ENCODE assay signal across 14 cellular contexts in the genomic region with DNA sequence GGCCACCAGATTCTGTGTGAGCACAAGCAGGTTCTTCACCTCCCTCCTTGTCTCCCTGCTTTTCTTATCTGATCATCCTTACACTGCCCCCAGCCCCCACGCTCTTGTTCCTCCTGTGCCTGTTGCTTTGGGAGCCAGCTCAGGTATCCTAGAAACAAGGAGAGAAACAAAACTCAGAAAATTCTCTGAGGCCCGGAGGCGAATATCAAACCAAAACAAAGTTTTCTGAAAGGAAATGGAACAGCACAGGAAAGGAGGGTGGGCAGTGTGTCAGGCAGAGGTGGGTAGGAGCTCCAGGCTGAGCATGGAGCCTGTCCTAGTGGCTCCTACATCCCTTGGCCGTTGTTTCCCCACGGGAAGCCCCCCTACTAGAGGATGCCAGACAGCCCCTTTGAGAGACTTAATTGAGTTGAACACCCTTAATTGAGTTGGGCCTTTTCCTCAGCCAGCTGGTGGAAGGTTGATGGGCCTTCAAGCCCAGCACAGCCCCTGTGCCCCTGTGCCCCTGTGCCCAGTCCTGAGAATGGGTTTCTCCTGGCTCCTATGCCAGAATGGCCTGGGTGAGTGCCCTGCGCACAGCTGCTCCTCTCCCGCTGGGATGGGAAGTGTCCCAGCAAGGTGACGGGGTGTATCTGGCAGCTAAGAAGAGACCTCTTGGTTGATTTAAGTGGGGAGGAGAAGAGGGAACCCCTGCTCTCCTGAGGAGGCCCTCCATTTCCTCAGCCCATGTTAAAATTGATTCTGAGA. TPM values are rescaled to one million over a fixed set of nuclear protein-coding genes. Genes with fewer than 3 reads are reported as not detected.
DNase-seq lines count a peak whose midpoint lies in the region; ATAC-seq and TF ChIP-seq lines count a peak whose summit lies in the region.
"Had no signal": no experiment of that assay in that cellular context is flagged by ENCODE, and none has a peak within 500 bp of the region (broad histone marks: within the 10 kb centered on the region; RNA-seq: fewer than 3 reads in every experiment).

No MANE protein-coding gene starts in this region.

- H3K27ac ChIP-seq in caudate nucleus (ENCODE audit: low read depth, low read length) (peak overlapping the region; percentile 44), muscle layer of duodenum (ENCODE audit: low read length) (peak overlapping the region; percentile 54), uterus (peak overlapping the region; percentile 59 to 62), spleen (no peak overlapping the region)
- H3K27ac ChIP-seq: upper lobe of left lung had no signal

- WGBS in spleen, 5 donors, result 62 to 75% (median 64%) methylated on average over 8 of the region's 8 CpGs

- H3K9me3 ChIP-seq in muscle layer of duodenum (ENCODE audit: control insufficient read depth in 1 of 2, low read length in 2 of 2), result no peaks in the 10 kb centered on the region
- H3K9me3 ChIP-seq in uterus, result no peaks in the 10 kb centered on the region
- H3K9me3 ChIP-seq in spleen, result no peaks in the 10 kb centered on the region
- H3K9me3 ChIP-seq: SK-N-SH, upper lobe of left lung had no signal

- no peak for DNase-seq in activated naive CD4-positive, alpha-beta T cell (lab: John Stamatoyannopoulos, UW)
- DNase-seq in caudate nucleus (lab: John Stamatoyannopoulos, UW) (no peak), uterus (no peak), COLO668 (lab: John Stamatoyannopoulos, UW; ENCODE audit: unreplicated experiment) (no peak), spleen (no peak)
- DNase-seq: activated CD4-positive, alpha-beta T cell treated with anti-CD3 and anti-CD28 coated beads, Interleukin-2, amount 50 U/mL, for 4 hours; amygdala; H9; NCI-H1417 treated with DMSO at 0.1 percent for 48 hours; SK-N-SH; upper lobe of left lung had no signal

- H3K27ac Mint-ChIP-seq in activated naive CD4-positive, alpha-beta T cell treated with anti-CD3 and anti-CD28 coated beads, Interleukin-2, amount 50 U/mL, for 24 hours, result peak overlapping the region; percentile 26

- H3K36me3 Mint-ChIP-seq in activated naive CD4-positive, alpha-beta T cell treated with anti-CD3 and anti-CD28 coated beads, Interleukin-2, amount 50 U/mL, for 24 hours, result peaks cover 5% of the 10 kb centered on the region

- no peaks in the 10 kb centered on the region for H3K27me3 ChIP-seq in muscle layer of duodenum (ENCODE audit: low read depth, low read length)
- no peaks in the 10 kb centered on the region for H3K27me3 ChIP-seq in uterus
- no peaks in the 10 kb centered on the region for H3K27me3 ChIP-seq in spleen (replicated peaks in 1 of 7)
- H3K27me3 ChIP-seq: upper lobe of left lung had no signal

- peaks cover 0 to 10% of the 10 kb centered on the region in 2 donors for H3K36me3 ChIP-seq in muscle layer of duodenum (ENCODE audit: control insufficient read depth in 1 of 2, insufficient read depth in 2 of 2, low read length in 2 of 2)
- H3K36me3 ChIP-seq in uterus, result no peaks in the 10 kb centered on the region
- peaks cover 0 to 50% (median 18%) of the 10 kb centered on the region in 6 donors for H3K36me3 ChIP-seq in spleen

- H3K4me3 Mint-ChIP-seq in activated naive CD4-positive, alpha-beta T cell treated with anti-CD3 and anti-CD28 coated beads, Interleukin-2, amount 50 U/mL, for 24 hours, result no peak overlapping the region
- H3K4me3 Mint-ChIP-seq: H9 had no signal

- H3K4me1 Mint-ChIP-seq in activated naive CD4-positive, alpha-beta T cell treated with anti-CD3 and anti-CD28 coated beads, Interleukin-2, amount 50 U/mL, for 24 hours, result peaks cover 8% of the 10 kb centered on the region

- intact Hi-C loops in uterus (cut with DNase I; ENCODE audit: low total_unique reads) (no loop called here), spleen (cut with DNase I; ENCODE audit: low total_unique reads) (no loop called here)

- TF ChIP-seq CTCF in uterus (IDR thresholded peaks at IDR 0.05) (no peak), spleen (IDR thresholded peaks at IDR 0.05 in 8 of 11, conservative IDR thresholded peaks at IDR 0.05 in 3 of 11) (no peak)

- H3K9me3 Mint-ChIP-seq in activated naive CD4-positive, alpha-beta T cell treated with anti-CD3 and anti-CD28 coated beads, Interleukin-2, amount 50 U/mL, for 24 hours, result no peaks in the 10 kb centered on the region
- H3K9me3 Mint-ChIP-seq: H9 had no signal

- no peaks in the 10 kb centered on the region for H3K27me3 Mint-ChIP-seq in activated naive CD4-positive, alpha-beta T cell treated with anti-CD3 and anti-CD28 coated beads, Interleukin-2, amount 50 U/mL, for 24 hours

- no peak for ATAC-seq in HG02759 (IDR thresholded peaks at IDR 0.05; ENCODE audit: unreplicated experiment)

- TF ChIP-seq POLR2A in uterus (IDR thresholded peaks at IDR 0.05), result no peak
- no peak for TF ChIP-seq POLR2A in spleen (IDR thresholded peaks at IDR 0.05)

- peaks cover 0 to 29% of the 10 kb centered on the region in 2 donors for H3K4me1 ChIP-seq in muscle layer of duodenum (ENCODE audit: control insufficient read depth in 1 of 2, insufficient read depth in 2 of 2, low read length in 2 of 2)
- H3K4me1 ChIP-seq in uterus, result no peaks in the 10 kb centered on the region
- peaks cover 0 to 11% (median 0%) of the 10 kb centered on the region in 6 donors for H3K4me1 ChIP-seq in spleen
- H3K4me1 ChIP-seq: upper lobe of left lung had no signal

- no peak overlapping the region for H3K4me3 ChIP-seq in muscle layer of duodenum (ENCODE audit: low read depth in 1 of 2, low read length in 2 of 2)
- no peak overlapping the region for H3K4me3 ChIP-seq in uterus
- no peak overlapping the region for H3K4me3 ChIP-seq in spleen
- H3K4me3 ChIP-seq: upper lobe of left lung had no signal

RNA-seq across cellular contexts. Expression of gene JMJD7, which starts 22.8 kb away (rescaled TPM):
- 10 to 100 TPM in 2 of 4 donors, 1 to 10 TPM in 1, under 1 TPM in 1; 0.59 to 27.2 (median 9.8) TPM for total RNA-seq in uterus
- 10 to 100 TPM in 5 of 7 donors, 1 to 10 TPM in 2; 3.2 to 20.1 (median 13.0) TPM for total RNA-seq in spleen
- polyA plus RNA-seq in spleen, result 10 to 100 TPM in 1 of 3 donors, 1 to 10 TPM in 2; 5.2 to 10.9 (median 8.6) TPM

RNA-seq across cellular contexts. Expression of gene MAPKBP1, which starts 30.8 kb away (rescaled TPM):
- total RNA-seq in uterus (10 to 100 TPM in 3 of 4 donors, 1 to 10 TPM in 1; 5.9 to 56.2 (median 23.5) TPM), spleen (10 to 100 TPM; 19.9 to 44.5 (median 37.4) TPM)
- 10 to 100 TPM in 2 of 3 donors, 1 to 10 TPM in 1; 2.4 to 16.6 (median 12.5) TPM for polyA plus RNA-seq in spleen

RNA-seq across cellular contexts. Expression of gene PLA2G4B, which starts 33.6 kb away (rescaled TPM):
- 10 to 100 TPM in 1 of 4 donors, 1 to 10 TPM in 3; 3.5 to 91.2 (median 7.1) TPM for total RNA-seq in uterus
- total RNA-seq in spleen, result 10 to 100 TPM in 4 of 7 donors, 1 to 10 TPM in 3; 4.0 to 14.4 (median 10.2) TPM
- polyA plus RNA-seq in spleen, result 10 to 100 TPM; 10.6 to 20.8 (median 18.5) TPM

Comparison
In these comparisons a context has a peak if more than half of its experiments do, and no peak if none do; other contexts are left out.
1. H3K27ac ChIP-seq: peak in caudate nucleus (single experiment), muscle layer of duodenum (single experiment) and uterus (2 of 2); none in spleen (0 of 8).